ENCODE assay signal across 1 cellular context in genomic region chr17:81083125-81083765, GRCh38.
TF ChIP-seq lines count a peak whose summit lies in the region.

No MANE protein-coding gene starts in this region.

TF ChIP-seq in HepG2, 621 proteins besides CTCF, POLR2A, EP300 and RAD21 (continued from another document and continues in another):
- TF ChIP-seq ZNF576 (CRISPR knock-in tag; IDR thresholded peaks at IDR 0.05) (no peak), FOXM1 (CRISPR knock-in tag; IDR thresholded peaks at IDR 0.05) (no peak), ZNF687 (CRISPR knock-in tag; IDR thresholded peaks at IDR 0.05) (peak; percentile 99), ZNF256 (CRISPR knock-in tag; conservative IDR thresholded peaks at IDR 0.05) (peak; percentile 96; the same call in 1 of the 2 replicates), FUBP1 (CRISPR knock-in tag; IDR thresholded peaks at IDR 0.05; ENCODE audit: borderline replicate concordance) (no peak; the same call in 1 of the 2 replicates), GTF3A (CRISPR knock-in tag; conservative IDR thresholded peaks at IDR 0.05) (no peak), GPN1 (CRISPR knock-in tag; IDR thresholded peaks at IDR 0.05; ENCODE audit: borderline replicate concordance) (no peak), ZSCAN20 (CRISPR knock-in tag; IDR thresholded peaks at IDR 0.05; ENCODE audit: borderline replicate concordance) (peak; percentile 98; the same call in 1 of the 2 replicates), ZNF558 (CRISPR knock-in tag; IDR thresholded peaks at IDR 0.05; ENCODE audit: borderline replicate concordance) (peak; percentile 76; the same call in 1 of the 2 replicates), NFKBIZ (CRISPR knock-in tag; IDR thresholded peaks at IDR 0.05) (peak; percentile 30; the same call in 1 of the 2 replicates), ARNT2 (CRISPR knock-in tag; IDR thresholded peaks at IDR 0.05; ENCODE audit: low read depth) (peak; percentile 94), ZNF768 (CRISPR knock-in tag; IDR thresholded peaks at IDR 0.05) (0 out of 2 replicates have a peak, but pooled peaks have one; percentile 21), ZNF572 (CRISPR knock-in tag; IDR thresholded peaks at IDR 0.05) (0 out of 2 replicates have a peak, but pooled peaks have one; percentile 77), DR1 (CRISPR knock-in tag; IDR thresholded peaks at IDR 0.05) (peak; percentile 73), ZNF335 (CRISPR knock-in tag; IDR thresholded peaks at IDR 0.05) (0 out of 2 replicates have a peak, but pooled peaks have one; percentile 84), ZNF234 (CRISPR knock-in tag; conservative IDR thresholded peaks at IDR 0.05) (peak; percentile 71; the same call in 1 of the 2 replicates), HES4 (CRISPR knock-in tag; IDR thresholded peaks at IDR 0.05; ENCODE audit: borderline replicate concordance) (peak; percentile 93), TRIM24 (CRISPR knock-in tag; IDR thresholded peaks at IDR 0.05) (no peak), ETS1 (CRISPR knock-in tag; IDR thresholded peaks at IDR 0.05) (peak; percentile 82; the same call in 1 of the 2 replicates), KDM6A (CRISPR knock-in tag; IDR thresholded peaks at IDR 0.05; ENCODE audit: low read depth) (peak; percentile 52), ETV6 (CRISPR knock-in tag; conservative IDR thresholded peaks at IDR 0.05) (peak; percentile 93), ZNF75D (CRISPR knock-in tag; IDR thresholded peaks at IDR 0.05; ENCODE audit: borderline replicate concordance) (no peak), REPIN1 (CRISPR knock-in tag; IDR thresholded peaks at IDR 0.05; ENCODE audit: borderline replicate concordance, low read depth) (peak; percentile 91; the same call in 1 of the 2 replicates), SNAI1 (CRISPR knock-in tag; IDR thresholded peaks at IDR 0.05; ENCODE audit: borderline replicate concordance) (no peak), ZNF766 (CRISPR knock-in tag; IDR thresholded peaks at IDR 0.05; ENCODE audit: borderline replicate concordance) (peak; percentile 96), ZNF33B (CRISPR knock-in tag; IDR thresholded peaks at IDR 0.05) (peak; percentile 81), ARID4A (CRISPR knock-in tag; IDR thresholded peaks at IDR 0.05; ENCODE audit: borderline replicate concordance) (peak; percentile 96), JDP2 (CRISPR knock-in tag; IDR thresholded peaks at IDR 0.05; ENCODE audit: borderline replicate concordance) (no peak), ZSCAN30 (CRISPR knock-in tag; IDR thresholded peaks at IDR 0.05) (no peak), TOE1 (CRISPR knock-in tag; IDR thresholded peaks at IDR 0.05) (peak; percentile 28; the same call in 1 of the 2 replicates), TARDBP (CRISPR knock-in tag; IDR thresholded peaks at IDR 0.05) (peak; percentile 91), SAFB2 (CRISPR knock-in tag; IDR thresholded peaks at IDR 0.05; ENCODE audit: borderline replicate concordance, low read depth) (peak; percentile 90; the same call in 1 of the 2 replicates), TFE3 (CRISPR knock-in tag; IDR thresholded peaks at IDR 0.05) (peak; percentile 97), ZNF20 (CRISPR knock-in tag; IDR thresholded peaks at IDR 0.05) (0 out of 2 replicates have a peak, but pooled peaks have one; percentile 73), ZNF773 (CRISPR knock-in tag; IDR thresholded peaks at IDR 0.05; ENCODE audit: borderline replicate concordance) (0 out of 2 replicates have a peak, but pooled peaks have one; percentile 71), NR1H2 (CRISPR knock-in tag; IDR thresholded peaks at IDR 0.05; ENCODE audit: borderline replicate concordance, low read depth) (peak; percentile 80; the same call in 1 of the 2 replicates), NFAT5 (CRISPR knock-in tag; IDR thresholded peaks at IDR 0.05) (peak; percentile 87; the same call in 1 of the 2 replicates), ZNF546 (CRISPR knock-in tag; conservative IDR thresholded peaks at IDR 0.05) (peak; percentile 91; the same call in 1 of the 2 replicates), CSRNP1 (CRISPR knock-in tag; IDR thresholded peaks at IDR 0.05) (peak; percentile 90), KDM3A (CRISPR knock-in tag; IDR thresholded peaks at IDR 0.05; ENCODE audit: low read depth) (peak; percentile 96), JUN (CRISPR knock-in tag; IDR thresholded peaks at IDR 0.05) (0 out of 2 replicates have a peak, but pooled peaks have one; percentile 45)
